ENCODE assay signal across 18 cellular contexts in genomic region chr18:48186861-48187260, GRCh38.
"Had no signal": no experiment of that assay in that cellular context is flagged by ENCODE, and none has a peak within 500 bp of the region (broad histone marks: within the 10 kb centered on the region; RNA-seq: fewer than 3 reads in every experiment).

No MANE protein-coding gene starts in this region.

- ATAC-seq: activated naive CD4-positive, alpha-beta T cell treated with anti-CD3 and anti-CD28 coated beads, Interleukin-2, amount 50 U/mL, for 72 hours; body of pancreas; stimulated activated memory B cell treated with anti-CD40 and anti-IgM and Interleukin-4, amounts not matched to agents 10 μg/mL and 1 μg/mL and 100 μg/mL, for 72 hours; T-cell had no signal

- H3K27ac ChIP-seq: body of pancreas, right atrium auricular region, thyroid gland had no signal

- H3K27me3 ChIP-seq: body of pancreas, right atrium auricular region, thyroid gland had no signal

- H3K4me1 ChIP-seq: body of pancreas had no signal

- H3K27ac Mint-ChIP-seq: activated naive CD4-positive, alpha-beta T cell treated with anti-CD3 and anti-CD28 coated beads, Interleukin-2, amount 50 U/mL, for 72 hours; activated T-cell treated with anti-CD3 and anti-CD28 coated beads, Interleukin-2, amount 50 U/mL, for 24 hours; immature natural killer cell; stimulated activated memory B cell treated with anti-CD40 and anti-IgM and Interleukin-4, amounts not matched to agents 10 μg/mL and 1 μg/mL and 100 μg/mL, for 72 hours; T-cell had no signal

- H3K4me3 ChIP-seq: body of pancreas, lung, right atrium auricular region, thyroid gland had no signal

- H3K36me3 Mint-ChIP-seq: activated naive CD4-positive, alpha-beta T cell treated with anti-CD3 and anti-CD28 coated beads, Interleukin-2, amount 50 U/mL, for 72 hours; immature natural killer cell; stimulated activated memory B cell treated with anti-CD40 and anti-IgM and Interleukin-4, amounts not matched to agents 10 μg/mL and 1 μg/mL and 100 μg/mL, for 72 hours; T-cell had no signal

- H3K9me3 ChIP-seq: body of pancreas, right atrium auricular region, thyroid gland had no signal

- H3K4me1 Mint-ChIP-seq: central memory CD8-positive, alpha-beta T cell; immature natural killer cell; stimulated activated memory B cell treated with anti-CD40 and anti-IgM and Interleukin-4, amounts not matched to agents 10 μg/mL and 1 μg/mL and 100 μg/mL, for 72 hours; T-cell had no signal

- H3K36me3 ChIP-seq: right atrium auricular region, thyroid gland had no signal

- H3K4me3 Mint-ChIP-seq: activated T-cell treated with anti-CD3 and anti-CD28 coated beads, Interleukin-2, amount 50 U/mL, for 24 hours; central memory CD8-positive, alpha-beta T cell; immature natural killer cell; stimulated activated memory B cell treated with anti-CD40 and anti-IgM and Interleukin-4, amounts not matched to agents 10 μg/mL and 1 μg/mL and 100 μg/mL, for 72 hours; T-cell had no signal

- DNase-seq: activated CD4-positive, CD25-positive, alpha-beta regulatory T cell treated with anti-CD3 and anti-CD28 coated beads, Interleukin-2, amount 50 U/mL, for 72 hours; activated effector memory CD4-positive, alpha-beta T cell treated with anti-CD3 and anti-CD28 coated beads, Interleukin-2, amount 50 U/mL, for 16 hours; activated T-cell treated with anti-CD3 and anti-CD28 coated beads, Interleukin-2, amount 50 U/mL, for 24 hours; amniotic stem cell; body of pancreas; cortex of kidney; effector CD8-positive, alpha-beta T cell; foreskin fibroblast; immature natural killer cell; stimulated activated CD4-positive, alpha-beta T cell treated with anti-CD3 and anti-CD28 coated beads, Interleukin-2, amount 100 ng/mL, for 48 hours; T-cell; T1000; thyroid gland had no signal

- H3K9me3 Mint-ChIP-seq: activated naive CD4-positive, alpha-beta T cell treated with anti-CD3 and anti-CD28 coated beads, Interleukin-2, amount 50 U/mL, for 72 hours; activated T-cell treated with anti-CD3 and anti-CD28 coated beads, Interleukin-2, amount 50 U/mL, for 24 hours; central memory CD8-positive, alpha-beta T cell; immature natural killer cell; stimulated activated memory B cell treated with anti-CD40 and anti-IgM and Interleukin-4, amounts not matched to agents 10 μg/mL and 1 μg/mL and 100 μg/mL, for 72 hours; T-cell had no signal
